In genomic region chr1:225777583-225778411, GRCh38 we compare ENCODE assay signal across 1 cellular context.
TF ChIP-seq lines count a peak whose summit lies in the region.

Gene SRP9 (plus strand): TSS chr1:225777826. CDS start chr1:225777941, 115 bp downstream.

TF ChIP-seq in H1, 55 proteins besides CTCF, POLR2A, EP300 and RAD21 (continued from another document):
- no peak for TF ChIP-seq ATF2 (IDR thresholded peaks at IDR 0.05; ENCODE audit: low read length)
- no peak for TF ChIP-seq SRF (IDR thresholded peaks at IDR 0.05; ENCODE audit: low read depth, low read length)
- peak; percentile 84 for TF ChIP-seq MAX (IDR thresholded peaks at IDR 0.05)
- TF ChIP-seq SIN3A (conservative IDR thresholded peaks at IDR 0.05 in 1 of 2, IDR thresholded peaks at IDR 0.05 in 1 of 2; ENCODE audit: low read depth in 1 of 2, low read length in 2 of 2) = peak in 1 of 2 experiments; percentile 73; a peak in 3 of 4 replicates
- TF ChIP-seq YY1 (IDR thresholded peaks at IDR 0.05; ENCODE audit: low read depth, low read length) = peak; percentile 95
- peak; percentile 24; the same call in 1 of the 2 replicates for TF ChIP-seq EGR1 (IDR thresholded peaks at IDR 0.05; ENCODE audit: borderline replicate concordance, low read depth, low read length)
- TF ChIP-seq NANOG (IDR thresholded peaks at IDR 0.05; ENCODE audit: insufficient read depth, low read depth, low read length, poor library complexity, severe bottlenecking) = no peak
- TF ChIP-seq GABPA (IDR thresholded peaks at IDR 0.05; ENCODE audit: borderline replicate concordance, insufficient read depth, low read length) = no peak
- no peak for TF ChIP-seq TCF12 (IDR thresholded peaks at IDR 0.05; ENCODE audit: low read depth, low read length)
- no peak for TF ChIP-seq CHD7 (IDR thresholded peaks at IDR 0.05; ENCODE audit: insufficient replicate concordance, low read length)
- peak; percentile 59; the same call in 1 of the 2 replicates for TF ChIP-seq GTF2F1 (IDR thresholded peaks at IDR 0.05; ENCODE audit: borderline replicate concordance, low read depth, low read length)
- TF ChIP-seq CEBPB (IDR thresholded peaks at IDR 0.05; ENCODE audit: low read depth, low read length) = no peak
- TF ChIP-seq SIX5 (IDR thresholded peaks at IDR 0.05; ENCODE audit: low read depth, low read length) = no peak
- 0 out of 2 replicates have a peak, but pooled peaks have one; percentile 7 for TF ChIP-seq MAFK (IDR thresholded peaks at IDR 0.05; ENCODE audit: low read depth, low read length)
- peak; percentile 86 for TF ChIP-seq POLR2AphosphoS5 (IDR thresholded peaks at IDR 0.05; ENCODE audit: low read depth, low read length)
- TF ChIP-seq ASH2L (IDR thresholded peaks at IDR 0.05; ENCODE audit: low read length) = peak; percentile 90
- TF ChIP-seq BRCA1 (IDR thresholded peaks at IDR 0.05; ENCODE audit: low read depth, low read length) = no peak
- no peak; the same call in 1 of the 2 replicates for TF ChIP-seq SP4 (IDR thresholded peaks at IDR 0.05; ENCODE audit: low read length)
- TF ChIP-seq RNF2 (IDR thresholded peaks at IDR 0.05; ENCODE audit: borderline replicate concordance, low read depth, low read length, missing control alignments, poor library complexity, severe bottlenecking) = no peak
- peak; percentile 76 for TF ChIP-seq CHD2 (IDR thresholded peaks at IDR 0.05; ENCODE audit: low read length)
- peak; percentile 37 for TF ChIP-seq TAF7 (optimal IDR thresholded peaks at IDR 0.05; ENCODE audit: borderline replicate concordance, low read depth, low read length)
- peak; percentile 85 for TF ChIP-seq RBBP5 (IDR thresholded peaks at IDR 0.05; ENCODE audit: borderline replicate concordance, low read depth, low read length)
- no peak for TF ChIP-seq ZNF274 (IDR thresholded peaks at IDR 0.05; ENCODE audit: borderline replicate concordance, extremely low read depth, low read length)
- no peak for TF ChIP-seq TEAD4 (IDR thresholded peaks at IDR 0.05; ENCODE audit: low read depth, low read length)
- TF ChIP-seq KDM1A (IDR thresholded peaks at IDR 0.05; ENCODE audit: borderline replicate concordance, low read length) = no peak
- TF ChIP-seq RXRA (IDR thresholded peaks at IDR 0.05; ENCODE audit: insufficient read depth, low read depth, low read length) = no peak
- TF ChIP-seq EZH2 (IDR thresholded peaks at IDR 0.05; ENCODE audit: low read depth, low read length, severe bottlenecking) = no peak
- TF ChIP-seq SP1 (IDR thresholded peaks at IDR 0.05; ENCODE audit: low read depth, low read length) = peak; percentile 91
- TF ChIP-seq TBP (IDR thresholded peaks at IDR 0.05; ENCODE audit: low read depth, low read length) = peak; percentile 71
- TF ChIP-seq CBX5 (IDR thresholded peaks at IDR 0.05; ENCODE audit: low read depth, low read length) = no peak
- no peak for TF ChIP-seq SIRT6 (IDR thresholded peaks at IDR 0.05; ENCODE audit: low read length)
- TF ChIP-seq SAP30 (IDR thresholded peaks at IDR 0.05; ENCODE audit: insufficient read depth, insufficient replicate concordance, low read length) = peak; percentile 10
- peak; percentile 4; the same call in 1 of the 2 replicates for TF ChIP-seq USF2 (IDR thresholded peaks at IDR 0.05; ENCODE audit: low read length)
- TF ChIP-seq BACH1 (IDR thresholded peaks at IDR 0.05; ENCODE audit: low read length) = 0 out of 2 replicates have a peak, but pooled peaks have one; percentile 58
